7 cellular contexts compared by ENCODE assay signal in genomic region chr13:18286848-18287247, GRCh38.
DNase-seq lines count a peak whose midpoint lies in the region; ATAC-seq, FAIRE-seq and TF ChIP-seq lines count a peak whose summit lies in the region.
"Not testable (repeated sequence)": the region's sequence is repeated elsewhere in the genome, so short reads cannot be mapped to it uniquely, and the experiment has no call there.

No MANE protein-coding gene starts in this region.

- CTCF ChIA-PET in A549 (lab: Yijun Ruan, JAX): not testable (repeated sequence)

- H3K27ac ChIP-seq in A549; OCI-LY3 (ENCODE audit: low read length); foreskin keratinocyte; right lobe of liver: not testable (repeated sequence)

- H3K27ac Mint-ChIP-seq in T-helper 17 cell: not testable (repeated sequence)

- not testable (repeated sequence) for H3K4me1 Mint-ChIP-seq in T-helper 17 cell

- not testable (repeated sequence) for H3K4me2 ChIP-seq in A549; OCI-LY3 (ENCODE audit: low read length)

- not testable (repeated sequence) for H3K79me2 ChIP-seq in OCI-LY3 (ENCODE audit: low read length)

- intact Hi-C loops in right lobe of liver (cut with DNase I): not testable (repeated sequence)

- not testable (repeated sequence) for FAIRE-seq in A549 (lab: Jason Lieb, UNC)

- H3K4me3 Mint-ChIP-seq in T-helper 17 cell: not testable (repeated sequence)

- not testable (repeated sequence) for TF ChIP-seq RAD21 in A549 (conservative IDR thresholded peaks at IDR 0.05 in 1 of 2, IDR thresholded peaks at IDR 0.05 in 1 of 2)

- not testable (repeated sequence) for H3K36me3 ChIP-seq in OCI-LY3 (replicated peaks; ENCODE audit: low read depth, low read length); right lobe of liver

- DNase-seq in A549 (ENCODE audit: low read depth in 1 of 2, low spot score in 1 of 2); T-helper 17 cell; foreskin keratinocyte; right lobe of liver: not testable (repeated sequence)

- not testable (repeated sequence) for H3K9ac ChIP-seq in OCI-LY3 (ENCODE audit: low read length)

- H3K9me3 ChIP-seq in A549; OCI-LY3 (ENCODE audit: insufficient read depth, low read length); T-helper 17 cell (ENCODE audit: control insufficient read depth, low read length, poor library complexity, severe bottlenecking); right lobe of liver: not testable (repeated sequence)

- H4K20me1 ChIP-seq in OCI-LY3 (ENCODE audit: insufficient read depth, low read length): not testable (repeated sequence)

- not testable (repeated sequence) for H3K4me1 ChIP-seq in A549, foreskin keratinocyte, right lobe of liver
- H3K4me1 ChIP-seq in OCI-LY3 (ENCODE audit: low read length): peaks cover 25% of the 10 kb centered on the region

- not testable (repeated sequence) for H3K4me3 ChIP-seq in A549; OCI-LY3 (ENCODE audit: low read length); right lobe of liver

- ATAC-seq in A549 (peak; percentile 83 to 93), GM19351 (IDR thresholded peaks at IDR 0.05; ENCODE audit: unreplicated experiment) (peak; percentile 51), HG03442 (IDR thresholded peaks at IDR 0.05; ENCODE audit: unreplicated experiment) (peak; percentile 45), T-helper 17 cell (peak; percentile 23), foreskin keratinocyte (peak; percentile 46), right lobe of liver (peak; percentile 43 to 66 (median 52))

- not testable (repeated sequence) for TF ChIP-seq CTCF in A549 (IDR thresholded peaks at IDR 0.05); foreskin keratinocyte (conservative IDR thresholded peaks at IDR 0.05); right lobe of liver (IDR thresholded peaks at IDR 0.05)
- TF ChIP-seq CTCF in OCI-LY3 (IDR thresholded peaks at IDR 0.05; ENCODE audit: low read depth, low read length): peak; percentile 13; the same call in 1 of the 2 replicates

- not testable (repeated sequence) for TF ChIP-seq POLR2A in A549 (IDR thresholded peaks at IDR 0.05; ENCODE audit: low read length); right lobe of liver (IDR thresholded peaks at IDR 0.05)

- not testable (repeated sequence) for H3K27me3 Mint-ChIP-seq in T-helper 17 cell

- not testable (repeated sequence) for H3K36me3 Mint-ChIP-seq in T-helper 17 cell (ENCODE audit: low read depth)

- not testable (repeated sequence) for H2AFZ ChIP-seq in OCI-LY3 (ENCODE audit: low read depth, low read length)

- POLR2A ChIA-PET in A549 (lab: Yijun Ruan, JAX): not testable (repeated sequence)

- H3K27me3 ChIP-seq in OCI-LY3 (ENCODE audit: low read depth, low read length); foreskin keratinocyte; right lobe of liver: not testable (repeated sequence)

- WGBS in A549 (ENCODE audit: missing lambda C conversion rate): 4% methylated on average over 2 of the region's 2 CpGs
- 14% methylated on average over 2 of the region's 2 CpGs for WGBS in right lobe of liver (ENCODE audit: insufficient coverage, low coverage, low lambda C conversion rate, missing lambda C conversion rate)

- not testable (repeated sequence) for TF ChIP-seq EP300 in A549 (IDR thresholded peaks at IDR 0.05)

Comparison
In these comparisons a context has a peak if more than half of its experiments do, and no peak if none do; other contexts are left out.
1. ATAC-seq: peak in every context shown above with its lines; median percentile 88 in A549; 52 in right lobe of liver; 51 in GM19351; 46 in foreskin keratinocyte; 45 in HG03442; 23 in T-helper 17 cell.